Comparison of ENCODE assay signal across 19 cellular contexts in the genomic region with DNA sequence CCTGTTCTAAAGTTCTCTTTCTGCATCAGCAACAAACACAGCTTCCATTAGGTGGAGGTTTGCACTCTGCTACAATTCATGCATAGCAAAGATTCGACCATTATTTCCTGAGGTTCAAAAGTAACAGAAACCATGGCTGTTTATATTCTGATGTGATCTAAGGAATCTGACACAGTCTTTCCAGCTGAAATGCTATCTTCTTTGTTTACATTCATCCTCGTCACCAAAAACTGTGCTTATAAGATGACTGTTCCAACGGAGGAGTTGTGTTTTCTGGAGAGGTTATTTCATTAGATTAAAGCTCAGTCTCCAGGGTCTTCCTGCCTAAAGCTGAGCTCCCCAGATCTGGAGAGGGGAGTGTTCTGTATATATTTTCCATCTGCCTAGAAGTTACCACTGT. TPM values are rescaled to one million over a fixed set of nuclear protein-coding genes. Genes with fewer than 3 reads are reported as not detected.
DNase-seq lines count a peak whose midpoint lies in the region; ATAC-seq and TF ChIP-seq lines count a peak whose summit lies in the region.
"Had no signal": no experiment of that assay in that cellular context is flagged by ENCODE, and none has a peak within 500 bp of the region (broad histone marks: within the 10 kb centered on the region; RNA-seq: fewer than 3 reads in every experiment).

No MANE protein-coding gene starts in this region.

- ATAC-seq in left ventricle myocardium superior (no peak), GM19455 (IDR thresholded peaks at IDR 0.05; ENCODE audit: unreplicated experiment) (no peak)
- ATAC-seq: GM12878, GM23338, HCT116 had no signal

- no peak overlapping the region for H3K18ac ChIP-seq in mesenchymal stem cell (ENCODE audit: low read depth in 1 of 2, low read length in 2 of 2)

- DNase-seq in DMS53 (lab: John Stamatoyannopoulos, UW): peak; percentile 10
- no peak for DNase-seq in DMS53 treated with DMSO at 0.1 percent for 48 hours (lab: John Stamatoyannopoulos, UW; ENCODE audit: unreplicated experiment)
- DNase-seq in mesenchymal stem cell: peak; percentile 62
- DNase-seq in smooth muscle cell (lab: John Stamatoyannopoulos, UW; ENCODE audit: unreplicated experiment): no peak
- no peak for DNase-seq in left ventricle myocardium superior
- DNase-seq: BE2C; C1 segment of cervical spinal cord; Calu3; CD4-positive, alpha-beta memory T cell; COR-L47; DMS79; EL; GDM1; H9 had no signal

- H3K23ac ChIP-seq in mesenchymal stem cell (ENCODE audit: low read length in 2 of 2): no peak overlapping the region

- no peak overlapping the region for H3K14ac ChIP-seq in mesenchymal stem cell (ENCODE audit: low read length in 2 of 2)

- no peak overlapping the region for H3K4me2 ChIP-seq in mesenchymal stem cell (ENCODE audit: low read length, poor library complexity, severe bottlenecking)
- no peak overlapping the region for H3K4me2 ChIP-seq in smooth muscle cell
- H3K4me2 ChIP-seq: GM23338 had no signal

- H3K4ac ChIP-seq in mesenchymal stem cell (ENCODE audit: low read depth in 1 of 2, low read length in 2 of 2): no peak overlapping the region

- no peaks in the 10 kb centered on the region for H3K79me1 ChIP-seq in mesenchymal stem cell (replicated peaks; ENCODE audit: low read length, poor library complexity, severe bottlenecking)

- no peak overlapping the region for H2AFZ ChIP-seq in mesenchymal stem cell (ENCODE audit: low read depth, low read length)
- peak overlapping the region; percentile 12 for H2AFZ ChIP-seq in smooth muscle cell (ENCODE audit: low read depth)
- H2AFZ ChIP-seq: GM23338 had no signal

- no peak overlapping the region for H4K8ac ChIP-seq in mesenchymal stem cell (ENCODE audit: low read length)

- H2BK15ac ChIP-seq in mesenchymal stem cell (ENCODE audit: low read depth, poor library complexity, severe bottlenecking): no peak overlapping the region

- no peak overlapping the region for H3K9ac ChIP-seq in mesenchymal stem cell (ENCODE audit: low read length)
- H3K9ac ChIP-seq in smooth muscle cell (ENCODE audit: low read depth): no peak overlapping the region

- no CpG with 5 or more reads among the region's 3 CpGs for WGBS in mesenchymal stem cell
- 51% methylated on average over 3 of the region's 3 CpGs for WGBS in smooth muscle cell (ENCODE audit: low lambda C conversion rate)

- no peak for TF ChIP-seq CTCF in smooth muscle cell (IDR thresholded peaks at IDR 0.05; ENCODE audit: borderline replicate concordance, insufficient read depth, poor library complexity, severe bottlenecking)

- H2BK120ac ChIP-seq in mesenchymal stem cell (ENCODE audit: low read depth, low read length): no peak overlapping the region

- H3K4me1 ChIP-seq in mesenchymal stem cell (ENCODE audit: control insufficient read depth, insufficient read depth, low read depth, low read length) (no peaks in the 10 kb centered on the region), smooth muscle cell (ENCODE audit: low read depth) (no peaks in the 10 kb centered on the region)
- H3K4me1 ChIP-seq: BE2C had no signal

- H2BK12ac ChIP-seq in mesenchymal stem cell (ENCODE audit: low read length in 2 of 2): no peak overlapping the region

- no peaks in the 10 kb centered on the region for H3K9me3 ChIP-seq in mesenchymal stem cell (ENCODE audit: control insufficient read depth, low read length)
- H3K9me3 ChIP-seq in smooth muscle cell (replicated peaks; ENCODE audit: low read depth): no peaks in the 10 kb centered on the region
- H3K9me3 ChIP-seq: BE2C had no signal

- intact Hi-C loops in left ventricle myocardium superior (cut with micrococcal nuclease): no loop called here

- H2BK5ac ChIP-seq in mesenchymal stem cell (ENCODE audit: low read depth, low read length, poor library complexity, severe bottlenecking): no peak overlapping the region

- H3K27me3 ChIP-seq in mesenchymal stem cell (ENCODE audit: control insufficient read depth in 1 of 2, insufficient read depth in 1 of 2, low read length in 2 of 2) (peaks cover 0 to 9% of the 10 kb centered on the region in 2 experiments), smooth muscle cell (ENCODE audit: low read depth) (no peaks in the 10 kb centered on the region)
- H3K27me3 ChIP-seq: BE2C had no signal

- no peaks in the 10 kb centered on the region for H3K79me2 ChIP-seq in smooth muscle cell (ENCODE audit: low read depth)

- H4K91ac ChIP-seq in mesenchymal stem cell (ENCODE audit: low read length): no peak overlapping the region

- no peaks in the 10 kb centered on the region for H3F3A ChIP-seq in smooth muscle cell (ENCODE audit: low read depth)

- H3K27ac ChIP-seq in mesenchymal stem cell (ENCODE audit: low read length, poor library complexity, severe bottlenecking): no peak overlapping the region
- no peak overlapping the region for H3K27ac ChIP-seq in smooth muscle cell (ENCODE audit: low read depth)
- H3K27ac ChIP-seq: 22Rv1 had no signal

- no peak overlapping the region for H2AK5ac ChIP-seq in mesenchymal stem cell (ENCODE audit: low read length, severe bottlenecking)

- no peak overlapping the region for H3K4me3 ChIP-seq in mesenchymal stem cell (ENCODE audit: insufficient read depth in 1 of 2, low read depth in 1 of 2, low read length in 2 of 2)
- no peak overlapping the region for H3K4me3 ChIP-seq in smooth muscle cell
- H3K4me3 ChIP-seq: GM12878, GM23338 had no signal

- no peaks in the 10 kb centered on the region for H4K20me1 ChIP-seq in smooth muscle cell (ENCODE audit: low read depth)

- H3K36me3 ChIP-seq in mesenchymal stem cell (ENCODE audit: control insufficient read depth in 1 of 2, insufficient read depth in 2 of 2, low read depth in 1 of 2, low read length in 2 of 2): no peaks in the 10 kb centered on the region
- H3K36me3 ChIP-seq in smooth muscle cell (ENCODE audit: low read depth): no peaks in the 10 kb centered on the region
- H3K36me3 ChIP-seq: BE2C had no signal

RNA-seq across cellular contexts. Expression of a gene that starts 45.2 kb away (rescaled TPM):
- polyA plus RNA-seq in mesenchymal stem cell (2013, experiment 1 of 2): 22.6 TPM
- polyA plus RNA-seq in mesenchymal stem cell (2013, experiment 2 of 2): 21.2 TPM
- total RNA-seq in smooth muscle cell (10.6 and 19.4 TPM in 2 replicates), left ventricle myocardium superior (not detected)
- polyA plus RNA-seq in smooth muscle cell: 4.9 and 21.6 TPM in 2 replicates
- total RNA-seq: CD4-positive, alpha-beta memory T cell had no signal
- polyA plus RNA-seq: CD4-positive, alpha-beta memory T cell had no signal

Comparison
In these comparisons a context has a peak if more than half of its experiments do, and no peak if none do; other contexts are left out.
1. DNase-seq: peak in DMS53 (single experiment) and mesenchymal stem cell (single experiment); none in DMS53 treated with DMSO at 0.1 percent for 48 hours (single experiment), smooth muscle cell (single experiment) and left ventricle myocardium superior (single experiment).
2. RNA of a gene that starts 45.2 kb away (total RNA-seq): 10.6 to 19.4 TPM in smooth muscle cell; not detected in left ventricle myocardium superior (single experiment); every median in the first group is over 10 times any median in the second.